18 cellular contexts compared by ENCODE assay signal in genomic region chr2:217399288-217399687, GRCh38.
DNase-seq lines count a peak whose midpoint lies in the region; ATAC-seq and TF ChIP-seq lines count a peak whose summit lies in the region.
"Had no signal": no experiment of that assay in that cellular context is flagged by ENCODE, and none has a peak within 500 bp of the region (broad histone marks: within the 10 kb centered on the region; RNA-seq: fewer than 3 reads in every experiment).

No MANE protein-coding gene starts in this region.

- WGBS in SK-N-SH (ENCODE audit: low lambda C conversion rate) = 77% methylated on average over 5 of the region's 5 CpGs

- POLR2A ChIA-PET in SK-N-SH (lab: Yijun Ruan, JAX) = no interaction called here

- H3K4me2 ChIP-seq in SK-N-SH = no peak overlapping the region
- H3K4me2 ChIP-seq: PC-9 had no signal

- H4K20me1 ChIP-seq in SK-N-SH (ENCODE audit: insufficient read depth) = no peaks in the 10 kb centered on the region

- H3K4me1 ChIP-seq in SJCRH30 = no peaks in the 10 kb centered on the region
- H3K4me1 ChIP-seq in SK-N-SH (ENCODE audit: control insufficient read depth in 1 of 2, insufficient read depth in 2 of 2, low read depth in 1 of 2, low read length in 1 of 2) = peaks cover 0 to 9% of the 10 kb centered on the region in 2 experiments; a peak in 1 of 4 replicates

- H3K4me3 ChIP-seq in SJCRH30 (no peak overlapping the region), SK-N-SH (ENCODE audit: low read depth in 2 of 2, low read length in 1 of 2) (no peak overlapping the region)
- H3K4me3 ChIP-seq: mucosa of descending colon, PC-9 had no signal

- no peak overlapping the region for H2AFZ ChIP-seq in SK-N-SH (ENCODE audit: low read depth)
- H2AFZ ChIP-seq: PC-9 had no signal

- H3K9me2 ChIP-seq in SK-N-SH = no peaks in the 10 kb centered on the region

- no peak for TF ChIP-seq CTCF in SK-N-SH (IDR thresholded peaks at IDR 0.05)

- no peak for TF ChIP-seq EP300 in SK-N-SH (IDR thresholded peaks at IDR 0.05; ENCODE audit: borderline replicate concordance in 1 of 2, low read depth in 1 of 2, low read length in 1 of 2)

- no peaks in the 10 kb centered on the region for H3K79me2 ChIP-seq in SK-N-SH (ENCODE audit: insufficient read depth)

- H3K9ac ChIP-seq in SK-N-SH = no peak overlapping the region

- H3K36me3 ChIP-seq in SJCRH30 (no peaks in the 10 kb centered on the region), SK-N-SH (replicated peaks in 1 of 2; ENCODE audit: control insufficient read depth in 1 of 2, insufficient read depth in 2 of 2, low read length in 1 of 2) (no peaks in the 10 kb centered on the region)

- CTCF ChIA-PET in SK-N-SH (lab: Yijun Ruan, JAX) = no interaction called here

- no peaks in the 10 kb centered on the region for H3K9me3 ChIP-seq in SJCRH30 (replicated peaks)
- H3K9me3 ChIP-seq in SK-N-SH = no peaks in the 10 kb centered on the region
- H3K9me3 ChIP-seq: mucosa of descending colon had no signal

- H3K27ac ChIP-seq in SJCRH30 (no peak overlapping the region), SK-N-SH (ENCODE audit: low read depth in 2 of 2, low read length in 1 of 2) (no peak overlapping the region)
- H3K27ac ChIP-seq: PC-9 had no signal

- H3K27me3 ChIP-seq in SJCRH30 (no peaks in the 10 kb centered on the region), SK-N-SH (ENCODE audit: insufficient read depth) (no peaks in the 10 kb centered on the region)

- no peak for ATAC-seq in HG03378 (IDR thresholded peaks at IDR 0.05; ENCODE audit: unreplicated experiment)
- ATAC-seq: left colon, mucosa of descending colon had no signal

- TF ChIP-seq RAD21 in SK-N-SH (IDR thresholded peaks at IDR 0.05; ENCODE audit: low read length) = no peak

- peak; percentile 43 for DNase-seq in Daoy (ENCODE audit: low read depth)
- peak; percentile 74 for DNase-seq in LHCN-M2 (ENCODE audit: low read depth)
- DNase-seq in fibroblast of peridontal ligament (ENCODE audit: extremely low read depth) = peak; percentile 45
- peak; percentile 44 for DNase-seq in renal cortical epithelial cell (ENCODE audit: low read depth)
- no peak for DNase-seq in activated gamma-delta T cell treated with Interleukin-2 at 50 U/mL for 16 hours
- no peak for DNase-seq in SJCRH30
- no peak for DNase-seq in SK-N-SH
- DNase-seq: activated CD4-positive, CD25-positive, alpha-beta regulatory T cell; activated effector memory CD4-positive, alpha-beta T cell treated with Interleukin-2 at 50 U/mL for 16 hours; foreskin melanocyte; left colon; mucosa of descending colon; NCI-H146; NCI-H2171 treated with DMSO at 0.1 percent for 48 hours; NCI-H82; occipital lobe; PC-9 had no signal

- no peaks in the 10 kb centered on the region for H3F3A ChIP-seq in SK-N-SH (replicated peaks; ENCODE audit: insufficient read depth)

TF ChIP-seq in SK-N-SH, 30 proteins besides CTCF, POLR2A, EP300 and RAD21:
- TF ChIP-seq USF2 (IDR thresholded peaks at IDR 0.05; ENCODE audit: borderline replicate concordance, low read depth, low read length) = no peak
- no peak for TF ChIP-seq USF1 (IDR thresholded peaks at IDR 0.05; ENCODE audit: borderline replicate concordance, low read depth)
- TF ChIP-seq FOSL2 (IDR thresholded peaks at IDR 0.05; ENCODE audit: borderline replicate concordance, low read depth) = no peak
- no peak for TF ChIP-seq MAX (IDR thresholded peaks at IDR 0.05; ENCODE audit: low read depth)
- no peak for TF ChIP-seq GATA2 (CRISPR knock-in tag; IDR thresholded peaks at IDR 0.05)
- no peak for TF ChIP-seq SMC3 (IDR thresholded peaks at IDR 0.05; ENCODE audit: low read depth, low read length)
- no peak for TF ChIP-seq ZBTB33 (IDR thresholded peaks at IDR 0.05; ENCODE audit: borderline replicate concordance, low read depth)
- no peak for TF ChIP-seq RFX5 (IDR thresholded peaks at IDR 0.05; ENCODE audit: low read length)
- TF ChIP-seq MEF2A (IDR thresholded peaks at IDR 0.05; ENCODE audit: borderline replicate concordance, low read depth) = no peak
- TF ChIP-seq MXI1 (IDR thresholded peaks at IDR 0.05; ENCODE audit: low read depth, low read length) = no peak
TF ChIP-seq in SK-N-SH: peak in this region for 0.

Comparison
In these comparisons a context has a peak if more than half of its experiments do, and no peak if none do; other contexts are left out.
1. DNase-seq: peak in Daoy (single experiment), LHCN-M2 (single experiment), fibroblast of peridontal ligament (single experiment) and renal cortical epithelial cell (single experiment); none in activated gamma-delta T cell treated with Interleukin-2 at 50 U/mL for 16 hours (single experiment), SJCRH30 (0 of 2) and SK-N-SH (single experiment).